9 cellular contexts compared by ENCODE assay signal in the genomic region with DNA sequence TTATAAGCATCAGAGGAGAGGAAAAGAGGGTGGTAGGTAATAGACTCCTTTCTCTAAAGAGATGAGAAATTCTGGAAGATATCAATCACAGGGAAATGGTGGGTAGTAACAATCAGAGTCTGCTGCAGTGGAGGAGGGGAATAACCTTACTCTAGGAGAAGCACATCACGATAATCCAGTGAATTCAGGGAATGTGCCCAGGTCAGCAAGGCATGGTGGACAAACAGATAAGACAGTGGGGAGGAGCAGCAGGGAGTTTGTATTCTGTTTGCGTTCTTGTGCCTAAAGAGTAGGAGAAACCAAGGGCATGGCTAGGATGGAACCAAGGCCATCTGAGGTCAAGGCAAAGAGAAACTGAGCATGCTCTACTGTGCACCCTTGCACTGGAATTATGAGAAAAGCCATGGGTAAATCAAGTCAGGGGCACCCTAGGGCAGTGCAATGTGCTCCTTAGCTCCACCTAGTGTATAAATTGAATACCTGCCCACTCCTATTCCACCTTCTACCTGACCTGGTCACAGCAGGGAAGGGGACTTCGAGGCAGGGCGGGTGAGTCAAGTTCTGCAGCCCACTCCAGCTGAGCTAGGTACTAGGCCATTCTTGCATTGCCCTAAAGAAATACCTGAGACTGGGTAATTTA. TPM values are rescaled to one million over a fixed set of nuclear protein-coding genes. Genes with fewer than 3 reads are reported as not detected.
DNase-seq lines count a peak whose midpoint lies in the region; ATAC-seq, FAIRE-seq and TF ChIP-seq lines count a peak whose summit lies in the region.
"Had no signal": no experiment of that assay in that cellular context is flagged by ENCODE, and none has a peak within 500 bp of the region (broad histone marks: within the 10 kb centered on the region; RNA-seq: fewer than 3 reads in every experiment).

No MANE protein-coding gene starts in this region.

- H3K4me2 ChIP-seq in fibroblast of lung (ENCODE audit: extremely low read depth, insufficient read depth, low read length), result no peak overlapping the region

- no peaks in the 10 kb centered on the region for H3K36me3 ChIP-seq in cardiac muscle cell
- no peaks in the 10 kb centered on the region for H3K36me3 ChIP-seq in fibroblast of lung (ENCODE audit: control insufficient read depth, insufficient read depth, low read length)

- no peak for TF ChIP-seq POLR2A in NB4 (IDR thresholded peaks at IDR 0.05; ENCODE audit: extremely low read depth, insufficient read length)

- ATAC-seq in left ventricle myocardium superior (no peak), GM18519 (IDR thresholded peaks at IDR 0.05; ENCODE audit: low FRiP score, unreplicated experiment) (no peak)

- no peak overlapping the region for H2AFZ ChIP-seq in fibroblast of lung (ENCODE audit: low read length)

- H3K9me3 ChIP-seq in cardiac muscle cell (ENCODE audit: low read depth) (no peaks in the 10 kb centered on the region), fibroblast of lung (ENCODE audit: control insufficient read depth, insufficient read depth, low read depth, low read length) (no peaks in the 10 kb centered on the region)

- FAIRE-seq in urothelium cell line (lab: Jason Lieb, UNC), result no peak

- peaks cover 10% of the 10 kb centered on the region for H3K4me1 ChIP-seq in cardiac muscle cell (ENCODE audit: low read depth)
- H3K4me1 ChIP-seq in fibroblast of lung (ENCODE audit: control insufficient read depth, extremely low read depth, insufficient read depth, low read length), result no peaks in the 10 kb centered on the region

- no peak overlapping the region for H3K9ac ChIP-seq in fibroblast of lung (ENCODE audit: insufficient read depth, low read length)

- H3K4me3 ChIP-seq in cardiac muscle cell (no peak overlapping the region), NB4 (ENCODE audit: low read depth, low read length) (no peak overlapping the region), fibroblast of lung (replicated peaks in 1 of 4; ENCODE audit: control extremely low read depth in 1 of 4, insufficient read depth in 1 of 4, low read depth in 3 of 4, low read length in 4 of 4) (no peak overlapping the region)

- H3K27me3 ChIP-seq in cardiac muscle cell, result no peaks in the 10 kb centered on the region
- H3K27me3 ChIP-seq in fibroblast of lung (ENCODE audit: control insufficient read depth, insufficient read depth, low read length), result no peaks in the 10 kb centered on the region

- no peaks in the 10 kb centered on the region for H3K79me2 ChIP-seq in fibroblast of lung (ENCODE audit: control insufficient read depth, insufficient read depth, low read length)

- no peak overlapping the region for H3K27ac ChIP-seq in cardiac muscle cell
- H3K27ac ChIP-seq in fibroblast of lung (ENCODE audit: insufficient read depth, low read length), result no peak overlapping the region

- intact Hi-C loops in left ventricle myocardium superior (cut with micrococcal nuclease), result no loop called here

- TF ChIP-seq CTCF in cardiac muscle cell (IDR thresholded peaks at IDR 0.05; ENCODE audit: low read depth, low read length) (peak; percentile 52), NB4 (IDR thresholded peaks at IDR 0.05; ENCODE audit: low read depth, low read length) (peak; percentile 63), fibroblast of lung (conservative IDR thresholded peaks at IDR 0.05 in 1 of 2, IDR thresholded peaks at IDR 0.05 in 1 of 2; ENCODE audit: low read depth in 1 of 2, low read length in 2 of 2) (peak; percentile 10 to 38)

- H4K20me1 ChIP-seq in fibroblast of lung (ENCODE audit: control insufficient read depth, extremely low read depth, insufficient read depth, low read length), result no peaks in the 10 kb centered on the region

- DNase-seq in cardiac muscle cell (ENCODE audit: low read depth in 1 of 2, low spot score in 1 of 2) (no peak), left ventricle myocardium superior (no peak), NB4 (ENCODE audit: low read depth) (no peak), fibroblast of lung (ENCODE audit: low read depth in 2 of 2) (no peak), urothelium cell line (ENCODE audit: low spot score) (peak; percentile 42), A172 (ENCODE audit: low spot score) (no peak), NCI-H1105 (lab: John Stamatoyannopoulos, UW) (no peak)
- DNase-seq: activated CD4-positive, alpha-beta T cell treated with anti-CD3 and anti-CD28 coated beads, Interleukin-2, amount 10 ng/mL, durations not matched to agents 24 days and 14 days had no signal

RNA-seq across cellular contexts. Expression of a gene that starts 31.6 kb away (rescaled TPM):
- total RNA-seq in cardiac muscle cell, result 14.0 and 17.3 TPM in 2 replicates
- 39.2 and 46.9 TPM in 2 replicates for polyA plus RNA-seq in cardiac muscle cell
- 202 TPM for total RNA-seq in left ventricle myocardium superior
- 0.51 and 0.99 TPM in 2 replicates for total RNA-seq in fibroblast of lung
- polyA plus RNA-seq in fibroblast of lung, result 0.19 and 0.41 TPM in 2 replicates
- polyA plus RNA-seq in fibroblast of lung (2012), result 0.08 and 0.36 TPM in 2 replicates
- polyA minus RNA-seq in fibroblast of lung (ENCODE audit: low replicate concordance), result 0.20 and 0.30 TPM in 2 replicates
- total RNA-seq in A172 (2014; rRNA removed; shearing (Covaris generic)), result 20.7 and 25.4 TPM in 2 replicates
